ENCODE assay signal across 13 cellular contexts in genomic region chr1:89407355-89407754, GRCh38. TPM values are rescaled to one million over a fixed set of nuclear protein-coding genes. Genes with fewer than 3 reads are reported as not detected.
A peak's percentile ranks its signal among the peaks of the same experiment; 100 is the strongest.
DNase-seq lines count a peak whose midpoint lies in the region; ATAC-seq, FAIRE-seq and TF ChIP-seq lines count a peak whose summit lies in the region.
"Had no signal": no experiment of that assay in that cellular context is flagged by ENCODE, and none has a peak within 500 bp of the region (broad histone marks: within the 10 kb centered on the region; RNA-seq: fewer than 3 reads in every experiment).

No MANE protein-coding gene starts in this region.

- peak; percentile 23 to 43 for ATAC-seq in activated T-cell treated with anti-CD3 and anti-CD28 coated beads, Interleukin-2, amount 50 U/mL, for 4 hours

- peak overlapping the region; percentile 74 for H3K4me3 Mint-ChIP-seq in activated T-cell treated with anti-CD3 and anti-CD28 coated beads, Interleukin-2, amount 50 U/mL, for 4 hours

- H3K9me3 ChIP-seq in adipocyte (ENCODE audit: control insufficient read depth, low read length) (no peaks in the 10 kb centered on the region), tibial nerve (no peaks in the 10 kb centered on the region)

- TF ChIP-seq POLR2A in tibial nerve (IDR thresholded peaks at IDR 0.05) (no peak), GM12892 (IDR thresholded peaks at IDR 0.05; ENCODE audit: low read depth, low read length) (no peak)

- H3K4me1 ChIP-seq in adipocyte (ENCODE audit: control insufficient read depth, insufficient read depth, low read length), result peaks cover 8% of the 10 kb centered on the region
- H3K4me1 ChIP-seq in tibial nerve, result peaks cover 0 to 11% (median 0%) of the 10 kb centered on the region in 4 donors

- H3K9ac ChIP-seq in adipocyte (ENCODE audit: low read length), result peak overlapping the region; percentile 32

- H3K36me3 ChIP-seq in adipocyte (ENCODE audit: control insufficient read depth, insufficient read depth, low read length, severe bottlenecking) (no peaks in the 10 kb centered on the region), tibial nerve (no peaks in the 10 kb centered on the region)
- H3K36me3 ChIP-seq: brain microvascular endothelial cell had no signal

- no peak for FAIRE-seq in GM12892 (lab: Jason Lieb, UNC)

- peaks cover 5% of the 10 kb centered on the region for H3K36me3 Mint-ChIP-seq in activated T-cell treated with anti-CD3 and anti-CD28 coated beads, Interleukin-2, amount 50 U/mL, for 4 hours (ENCODE audit: insufficient read depth)

- H3K4me3 ChIP-seq in adipocyte (ENCODE audit: low read length) (peak overlapping the region; percentile 76), tibial nerve (peak overlapping the region; percentile 8 to 45 (median 30))

- no peaks in the 10 kb centered on the region for H3K9me3 Mint-ChIP-seq in activated T-cell treated with anti-CD3 and anti-CD28 coated beads, Interleukin-2, amount 50 U/mL, for 4 hours

- 0 to 3% methylated on average over 1 of the region's 1 CpG for WGBS in tibial nerve, 2 donors

- no peak for TF ChIP-seq CTCF in tibial nerve (IDR thresholded peaks at IDR 0.05)

- H3K27me3 ChIP-seq in adipocyte (replicated peaks; ENCODE audit: control insufficient read depth, insufficient read depth, low read length) (no peaks in the 10 kb centered on the region), tibial nerve (no peaks in the 10 kb centered on the region)
- H3K27me3 ChIP-seq: brain microvascular endothelial cell had no signal

- peaks cover 35% of the 10 kb centered on the region for H3K4me1 Mint-ChIP-seq in activated T-cell treated with anti-CD3 and anti-CD28 coated beads, Interleukin-2, amount 50 U/mL, for 4 hours (ENCODE audit: low read depth)

- H3K27ac ChIP-seq in tibial nerve, result peak overlapping the region; percentile 24 to 88 (median 71)
- H3K27ac ChIP-seq: brain microvascular endothelial cell had no signal

- DNase-seq in activated T-cell treated with anti-CD3 and anti-CD28 coated beads, Interleukin-2, amount 50 U/mL, for 4 hours, result no peak
- DNase-seq in activated T-cell treated with anti-CD3 and anti-CD28 coated beads for 4 hours, result no peak
- peak; percentile 75 for DNase-seq in adipocyte (ENCODE audit: low read depth)
- peak; percentile 65 for DNase-seq in kidney glomerular epithelial cell (lab: John Stamatoyannopoulos, UW)
- no peak for DNase-seq in tibial nerve (ENCODE audit: low spot score in 2 of 2)
- no peak for DNase-seq in NCI-H1417 treated with DMSO at 0.1 percent for 48 hours (lab: John Stamatoyannopoulos, UW)
- no peak for DNase-seq in GM12892 (ENCODE audit: insufficient read length)
- no peak for DNase-seq in germinal center (ENCODE audit: low spot score)
- DNase-seq: brain microvascular endothelial cell, C1 segment of cervical spinal cord, nucleus accumbens had no signal

- H3K27me3 Mint-ChIP-seq in activated T-cell treated with anti-CD3 and anti-CD28 coated beads, Interleukin-2, amount 50 U/mL, for 4 hours (ENCODE audit: low read depth), result no peaks in the 10 kb centered on the region

- no peak for TF ChIP-seq EP300 in tibial nerve (IDR thresholded peaks at IDR 0.05)

RNA-seq across cellular contexts. Expression of gene GBP6, which starts 43.5 kb away (rescaled TPM):
- under 1 TPM; 0.53 to 0.76 (median 0.55) TPM for total RNA-seq in activated T-cell treated with anti-CD3 and anti-CD28 coated beads, Interleukin-2, amount 50 U/mL, for 4 hours
- total RNA-seq in tibial nerve, result not detected
- not detected for polyA plus RNA-seq in GM12892 (2012; ENCODE audit: missing spikeins)
- total RNA-seq: HT1080, ureter had no signal

Comparison
In these comparisons a context has a peak if more than half of its experiments do, and no peak if none do; other contexts are left out.
1. DNase-seq: peak in adipocyte (single experiment) and kidney glomerular epithelial cell (single experiment); none in activated T-cell treated with anti-CD3 and anti-CD28 coated beads, Interleukin-2, amount 50 U/mL, for 4 hours (single experiment), activated T-cell treated with anti-CD3 and anti-CD28 coated beads for 4 hours (single experiment), tibial nerve (0 of 2), NCI-H1417 treated with DMSO at 0.1 percent for 48 hours (single experiment), GM12892 (single experiment) and germinal center (single experiment).